ENCODE assay signal across 1 cellular context in the genomic region with DNA sequence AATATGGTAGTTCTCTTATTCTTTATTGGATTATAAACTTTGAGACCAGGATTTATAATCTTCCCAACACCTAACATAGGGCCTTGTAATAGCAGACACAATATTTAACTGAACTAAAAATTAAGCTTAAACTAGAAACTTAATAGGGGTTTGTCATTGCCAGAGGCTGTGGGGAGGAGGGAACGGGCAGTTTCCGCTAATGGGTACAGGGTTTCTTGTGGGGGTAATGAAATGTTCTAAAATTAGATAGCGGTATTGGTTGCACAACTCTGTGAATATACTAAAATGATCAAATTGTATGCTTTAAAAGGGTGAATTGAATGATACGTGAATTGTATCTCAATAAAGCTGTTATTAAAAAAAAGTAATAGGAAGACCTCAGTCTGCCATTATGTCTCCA.
TF ChIP-seq lines count a peak whose summit lies in the region.

No MANE protein-coding gene starts in this region.

TF ChIP-seq in IMR-90, 13 proteins besides CTCF, POLR2A, EP300 and RAD21 (continued from another document):
- TF ChIP-seq ELK1 (IDR thresholded peaks at IDR 0.05; ENCODE audit: borderline replicate concordance, low read depth, low read length) (no peak), SMC3 (IDR thresholded peaks at IDR 0.05; ENCODE audit: low read depth, low read length) (no peak), BHLHE40 (IDR thresholded peaks at IDR 0.05; ENCODE audit: low read depth, low read length) (no peak)
